ENCODE assay signal across 8 cellular contexts in genomic region chrX:19912-20571, GRCh38.
A peak's percentile ranks its signal among the peaks of the same experiment; 100 is the strongest.
DNase-seq lines count a peak whose midpoint lies in the region; ATAC-seq, FAIRE-seq and TF ChIP-seq lines count a peak whose summit lies in the region.

No MANE protein-coding gene starts in this region.

- peaks cover 3 to 6% (median 4%) of the 10 kb centered on the region in 3 donors for H3K4me1 Mint-ChIP-seq in T-cell

- DNase-seq in activated naive CD4-positive, alpha-beta T cell treated with Interleukin-2 at 50 U/mL for 16 hours, result peak; percentile 15
- DNase-seq in activated naive CD4-positive, alpha-beta T cell (lab: John Stamatoyannopoulos, UW), result no peak
- DNase-seq in T-cell (peak in 7 of 34 experiments; percentile 2 to 15 (median 10)), transverse colon (peak; percentile 7), RCC 7860 (ENCODE audit: low spot score) (no peak), midbrain (lab: John Stamatoyannopoulos, UW) (no peak), DMS 273 (lab: John Stamatoyannopoulos, UW; ENCODE audit: unreplicated experiment) (no peak)

- ATAC-seq in T-cell (replicated peaks in 1 of 4) (peak in 2 of 4 experiments; percentile 30 to 33), gastroesophageal sphincter (peak; percentile 56)

- CTCF ChIA-PET in T-cell (lab: Charles Lee), result no interaction called here

- no peaks in the 10 kb centered on the region for H3K36me3 Mint-ChIP-seq in T-cell

- POLR2A ChIA-PET in T-cell (lab: Charles Lee), result no interaction called here

- intact Hi-C loops in transverse colon (cut with DNase I; ENCODE audit: low total_unique reads), result no loop called here

- H3K27me3 Mint-ChIP-seq in T-cell, result no peaks in the 10 kb centered on the region

- H3K9me3 ChIP-seq in gastroesophageal sphincter, result no peaks in the 10 kb centered on the region
- H3K9me3 ChIP-seq in transverse colon, result no peaks in the 10 kb centered on the region

- H3K27me3 ChIP-seq in gastroesophageal sphincter (no peaks in the 10 kb centered on the region), transverse colon (no peaks in the 10 kb centered on the region)

- H3K4me1 ChIP-seq in gastroesophageal sphincter, result no peaks in the 10 kb centered on the region
- no peaks in the 10 kb centered on the region for H3K4me1 ChIP-seq in transverse colon

- in situ Hi-C loops in transverse colon (cut with MboI; ENCODE audit: low pct_ligation_motif_present in 1 of 4, low pct_unique_long_range_greater_than_20kb in 1 of 4, low sequenced_read_pairs in 3 of 4), result no loop called here

- FAIRE-seq in RCC 7860 (lab: Jason Lieb, UNC), result no peak

- no peaks in the 10 kb centered on the region for H3K9me3 Mint-ChIP-seq in T-cell

- no CpG with 5 or more reads among the region's 56 CpGs for WGBS in gastroesophageal sphincter (ENCODE audit: low coverage in 1 of 2), 2 donors
- 22 to 60% methylated on average over 20 to 50 of the region's 56 CpGs for WGBS in transverse colon (ENCODE audit: low coverage in 1 of 2), 2 donors

- TF ChIP-seq EP300 in gastroesophageal sphincter (IDR thresholded peaks at IDR 0.05), result no peak
- TF ChIP-seq EP300 in transverse colon (IDR thresholded peaks at IDR 0.05; ENCODE audit: low read depth), result no peak

- no peak for TF ChIP-seq POLR2A in gastroesophageal sphincter (IDR thresholded peaks at IDR 0.05)
- TF ChIP-seq POLR2A in transverse colon (IDR thresholded peaks at IDR 0.05), result no peak

- peak overlapping the region in 1 of 4 donors; percentile 51 for H3K27ac ChIP-seq in gastroesophageal sphincter
- no peak overlapping the region for H3K27ac ChIP-seq in transverse colon

- H3K4me3 ChIP-seq in gastroesophageal sphincter (peak overlapping the region in 1 of 2 donors; percentile 53), transverse colon (peak overlapping the region in 2 of 4 donors; percentile 31 to 43)

- TF ChIP-seq CTCF in gastroesophageal sphincter (IDR thresholded peaks at IDR 0.05), result peak in 1 of 4 experiments; percentile 13
- no peak for TF ChIP-seq CTCF in transverse colon (IDR thresholded peaks at IDR 0.05)

- H3K4me3 Mint-ChIP-seq in T-cell, result peak overlapping the region; percentile 87 to 91 (median 87)

- H3K36me3 ChIP-seq in gastroesophageal sphincter (no peaks in the 10 kb centered on the region), transverse colon (no peaks in the 10 kb centered on the region)

- peak overlapping the region; percentile 83 to 90 for H3K27ac Mint-ChIP-seq in T-cell

Comparison
In these comparisons a context has a peak if more than half of its experiments do, and no peak if none do; other contexts are left out.
1. DNase-seq: peak in activated naive CD4-positive, alpha-beta T cell treated with Interleukin-2 at 50 U/mL for 16 hours (single experiment) and transverse colon (single experiment); none in activated naive CD4-positive, alpha-beta T cell (0 of 4), RCC 7860 (single experiment), midbrain (single experiment) and DMS 273 (single experiment).